Comparison of ENCODE assay signal across 24 cellular contexts in genomic region chr12:106631150-106631549, GRCh38. TPM values are rescaled to one million over a fixed set of nuclear protein-coding genes. Genes with fewer than 3 reads are reported as not detected.
DNase-seq lines count a peak whose midpoint lies in the region; ATAC-seq and TF ChIP-seq lines count a peak whose summit lies in the region.
"Had no signal": no experiment of that assay in that cellular context is flagged by ENCODE, and none has a peak within 500 bp of the region (broad histone marks: within the 10 kb centered on the region; RNA-seq: fewer than 3 reads in every experiment).

No MANE protein-coding gene starts in this region.

- H3K36me3 Mint-ChIP-seq in neural crest cell (ENCODE audit: low read depth), result peaks cover 7% of the 10 kb centered on the region
- H3K36me3 Mint-ChIP-seq: CD8-positive, alpha-beta T cell had no signal

- 57 to 60% methylated on average over 3 of the region's 3 CpGs for WGBS in body of pancreas, 2 donors

- H3K4me1 Mint-ChIP-seq in neural crest cell, result peaks cover 27% of the 10 kb centered on the region

- DNase-seq in GM13977 (ENCODE audit: low spot score), result no peak
- DNase-seq in NCI-H69 (lab: John Stamatoyannopoulos, UW), result peak; percentile 25
- no peak for DNase-seq in body of pancreas
- no peak for DNase-seq in neural crest cell (ENCODE audit: low read depth, low spot score)
- no peak for DNase-seq in SW 1271 (lab: John Stamatoyannopoulos, UW)
- DNase-seq in stimulated activated naive CD4-positive, alpha-beta T cell (lab: John Stamatoyannopoulos, UW), result no peak
- DNase-seq in NOMO-1 treated with DMSO at 0.1 percent for 48 hours (lab: John Stamatoyannopoulos, UW; ENCODE audit: unreplicated experiment), result no peak
- no peak for DNase-seq in Right ventricle myocardium inferior (ENCODE audit: missing footprints)
- DNase-seq: CD8-positive, alpha-beta T cell; DND-41; H7; NCI-H1105; NCI-H146; NCI-H2029; NCI-H226; NCI-H510A treated with DMSO at 0.1 percent for 48 hours; NCI-H774; PC-3; RPMI8226; SHP77 treated with DMSO at 0.1 percent for 48 hours; SK-N-SH had no signal

- in situ Hi-C loops in GM13977 (cut with MboI; ENCODE audit: low pct_unique_long_range_greater_than_20kb, low sequenced_read_pairs, unreplicated experiment), result no loop called here

- H3K4me3 ChIP-seq in body of pancreas, result no peak overlapping the region
- H3K4me3 ChIP-seq: BLaER1 treated with 17β-estradiol and CSF1 and Interleukin-3, amounts not matched to agents 10 nM and 100 nM had no signal

- peak overlapping the region; percentile 53 for H3K27ac Mint-ChIP-seq in neural crest cell (ENCODE audit: unreplicated experiment)
- H3K27ac Mint-ChIP-seq: CD8-positive, alpha-beta T cell had no signal

- no peak for TF ChIP-seq POLR2A in body of pancreas (IDR thresholded peaks at IDR 0.05)

- H3K4me3 Mint-ChIP-seq in neural crest cell, result no peak overlapping the region
- H3K4me3 Mint-ChIP-seq: CD8-positive, alpha-beta T cell had no signal

- H3K27ac ChIP-seq in body of pancreas, result peak overlapping the region in 3 of 4 donors; percentile 38 to 81 (median 76)
- H3K27ac ChIP-seq: BLaER1 treated with 17β-estradiol and CSF1 and Interleukin-3, amounts not matched to agents 10 nM and 100 nM; KMS-11 had no signal

- H3K27me3 ChIP-seq in body of pancreas, result no peaks in the 10 kb centered on the region
- H3K27me3 ChIP-seq: BLaER1 treated with 17β-estradiol and CSF1 and Interleukin-3, amounts not matched to agents 10 nM and 100 nM had no signal

- TF ChIP-seq CTCF in GM13977 (IDR thresholded peaks at IDR 0.05; ENCODE audit: extremely low read depth, insufficient read depth, missing control alignments) (peak; percentile 15), body of pancreas (IDR thresholded peaks at IDR 0.05) (no peak), neural crest cell (conservative IDR thresholded peaks at IDR 0.05) (no peak)

- H3K36me3 ChIP-seq in body of pancreas (replicated peaks in 1 of 2; ENCODE audit: insufficient read depth in 1 of 2, low read depth in 2 of 2), result no peaks in the 10 kb centered on the region
- H3K36me3 ChIP-seq: BLaER1 treated with 17β-estradiol and CSF1 and Interleukin-3, amounts not matched to agents 10 nM and 100 nM had no signal

- intact Hi-C loops in body of pancreas (cut with DNase I), result no loop called here
- intact Hi-C loops in Right ventricle myocardium inferior (cut with DNase I), result no loop called here

- H3K27me3 Mint-ChIP-seq in neural crest cell (ENCODE audit: low read depth), result no peaks in the 10 kb centered on the region

- H3K4me1 ChIP-seq in body of pancreas, result peaks cover 12% of the 10 kb centered on the region

- ATAC-seq in body of pancreas, result no peak
- no peak for ATAC-seq in Right ventricle myocardium inferior
- ATAC-seq: CD8-positive, alpha-beta T cell; PC-3 had no signal

- H3K9me3 Mint-ChIP-seq in neural crest cell, result peaks cover 3% of the 10 kb centered on the region
- H3K9me3 Mint-ChIP-seq: CD8-positive, alpha-beta T cell had no signal

- H3K9me3 ChIP-seq in body of pancreas, result no peaks in the 10 kb centered on the region
- H3K9me3 ChIP-seq: BLaER1 treated with 17β-estradiol and CSF1 and Interleukin-3, amounts not matched to agents 10 nM and 100 nM; SK-N-SH had no signal

RNA-seq across cellular contexts. Expression of gene RFX4, which starts 48.3 kb away (rescaled TPM):
- not detected for total RNA-seq in body of pancreas
- total RNA-seq in neural crest cell, result 52.1 and 53.8 TPM in 2 replicates
- not detected for total RNA-seq in Right ventricle myocardium inferior
- total RNA-seq: CD8-positive, alpha-beta T cell; HT1080; PC-3 had no signal

Comparison
In these comparisons a context has a peak if more than half of its experiments do, and no peak if none do; other contexts are left out.
1. RNA of gene RFX4, which starts 48.3 kb away (total RNA-seq): 52.1 to 53.8 TPM in neural crest cell; not detected in Right ventricle myocardium inferior (single experiment) and not detected in body of pancreas; every median in the first group is over 10 times any median in the second.